In the genomic region with DNA sequence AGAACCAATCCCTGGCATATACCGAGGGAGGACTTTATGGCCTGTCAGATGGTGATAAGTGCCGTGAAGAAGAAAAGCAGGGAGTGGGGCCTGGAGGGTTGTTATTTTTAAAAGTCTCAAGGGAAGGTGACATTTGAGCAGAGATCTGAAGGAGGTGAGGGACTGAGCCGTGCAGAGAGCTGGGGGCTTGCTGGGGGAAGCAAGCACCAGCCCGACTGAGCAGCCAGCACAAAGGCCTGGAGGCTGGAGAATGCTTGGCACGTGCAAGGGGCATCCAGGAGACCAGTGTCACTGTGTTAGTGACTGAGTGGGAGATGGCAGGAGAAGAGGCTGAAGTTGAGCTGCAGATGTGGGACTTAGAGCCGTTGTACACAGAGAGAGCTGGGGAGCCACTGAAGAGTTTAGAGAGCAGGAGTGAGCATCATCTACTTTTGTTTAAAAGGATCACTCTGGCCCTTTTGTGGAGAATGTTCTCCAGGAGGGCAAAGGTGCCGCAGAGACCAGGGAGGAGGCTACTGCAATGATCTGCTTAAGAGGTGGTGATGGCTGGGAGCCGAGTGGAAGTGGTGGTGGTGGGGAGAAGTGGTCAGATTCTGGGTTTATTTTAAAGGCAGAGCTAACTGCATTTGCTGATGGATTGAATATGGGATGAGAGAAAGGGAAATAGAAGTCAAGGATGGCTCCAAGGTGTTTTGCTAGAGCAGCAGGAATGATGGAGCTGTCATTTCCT, we compare ENCODE assay signal across 20 cellular contexts. TPM values are rescaled to one million over a fixed set of nuclear protein-coding genes. Genes with fewer than 3 reads are reported as not detected.
DNase-seq lines count a peak whose midpoint lies in the region; ATAC-seq and TF ChIP-seq lines count a peak whose summit lies in the region.
"Had no signal": no experiment of that assay in that cellular context is flagged by ENCODE, and none has a peak within 500 bp of the region (broad histone marks: within the 10 kb centered on the region; RNA-seq: fewer than 3 reads in every experiment).

No MANE protein-coding gene starts in this region.

- H3K36me3 ChIP-seq in Panc1 (ENCODE audit: control insufficient read depth, insufficient read depth, low read length), result no peaks in the 10 kb centered on the region
- H3K36me3 ChIP-seq in lower lobe of right lung, result peaks cover 5% of the 10 kb centered on the region
- H3K36me3 ChIP-seq: BE2C had no signal

- no peak overlapping the region for H4K91ac ChIP-seq in H9 (ENCODE audit: insufficient read length, low read depth, low read length)

- no peak for TF ChIP-seq CTCF in H9 (conservative IDR thresholded peaks at IDR 0.05)
- no peak for TF ChIP-seq CTCF in Panc1 (IDR thresholded peaks at IDR 0.05)
- no peak for TF ChIP-seq CTCF in lower lobe of right lung (IDR thresholded peaks at IDR 0.05)

- H4K5ac ChIP-seq in H9 (ENCODE audit: insufficient read length, low read depth, low read length), result no peak overlapping the region

- no peak overlapping the region; a peak in 1 of 5 replicates for H3K4me3 Mint-ChIP-seq in H9

- no peak overlapping the region for H2BK5ac ChIP-seq in H9 (ENCODE audit: insufficient read length, low read length)

- H2BK20ac ChIP-seq in H9 (ENCODE audit: low read depth, low read length, poor library complexity, severe bottlenecking), result no peak overlapping the region

- H2BK15ac ChIP-seq in H9 (ENCODE audit: low read depth, low read length), result no peak overlapping the region

- H4K20me1 ChIP-seq in H9 (ENCODE audit: control insufficient read depth, insufficient read depth, insufficient read length), result no peaks in the 10 kb centered on the region

- no peaks in the 10 kb centered on the region for H3K9me3 ChIP-seq in H9 (ENCODE audit: control insufficient read depth, low read depth, low read length)
- no peaks in the 10 kb centered on the region for H3K9me3 ChIP-seq in Panc1 (ENCODE audit: control insufficient read depth, insufficient read depth, low read depth, low read length)
- H3K9me3 ChIP-seq in lower lobe of right lung, result no peaks in the 10 kb centered on the region
- H3K9me3 ChIP-seq: BE2C, HAP-1 had no signal

- H3K9ac ChIP-seq in H9 (ENCODE audit: extremely low read depth, insufficient read length, low read length), result no peak overlapping the region

- peak overlapping the region; percentile 6 to 33 (median 11); a peak in 3 of 7 replicates for H3K27ac Mint-ChIP-seq in H9

- intact Hi-C loops in Panc1 (cut with micrococcal nuclease; ENCODE audit: unreplicated experiment) (no loop called here), lower lobe of right lung (cut with DNase I) (no loop called here), posterior vena cava (cut with DNase I) (no loop called here)

- H3K79me2 ChIP-seq in H9 (ENCODE audit: insufficient read depth, low read length), result no peaks in the 10 kb centered on the region

- H2AK5ac ChIP-seq in H9 (ENCODE audit: insufficient read length, low read length), result no peak overlapping the region

- WGBS in H9 (ENCODE audit: extremely low coverage, insufficient read length, low lambda C conversion rate), result no CpG with 5 or more reads among the region's 8 CpGs

- in situ Hi-C loops in Panc1 (cut with HindIII; ENCODE audit: low pct_unique_long_range_greater_than_20kb, low sequenced_read_pairs), result no loop called here

- no peak overlapping the region for H2BK12ac ChIP-seq in H9 (ENCODE audit: insufficient read length, low read depth, low read length)

- H3K9me3 Mint-ChIP-seq in H9, result peaks cover 3% of the 10 kb centered on the region in 2 experiments; a peak in 3 of 5 replicates

- CTCF ChIA-PET in Panc1 (lab: Charles Lee), result no interaction called here

- peaks cover 21 to 25% of the 10 kb centered on the region in 2 experiments for H3K4me1 Mint-ChIP-seq in H9

- H4K8ac ChIP-seq in H9 (replicated peaks; ENCODE audit: insufficient read length, low read depth, low read length), result no peak overlapping the region

- no peak overlapping the region for H2BK120ac ChIP-seq in H9 (ENCODE audit: low read depth, low read length, poor library complexity, severe bottlenecking)

- H3K4ac ChIP-seq in H9 (ENCODE audit: low read depth, low read length), result no peak overlapping the region

- peaks cover 8 to 17% (median 14%) of the 10 kb centered on the region in 3 experiments for H3K36me3 Mint-ChIP-seq in H9 (ENCODE audit: insufficient read depth in 1 of 3, low read depth in 3 of 3)

- no peaks in the 10 kb centered on the region for H3K23me2 ChIP-seq in H9 (ENCODE audit: insufficient read length, low read depth, low read length, poor library complexity, severe bottlenecking)

- H2AFZ ChIP-seq in H9 (ENCODE audit: low read length), result no peak overlapping the region

- H3K4me3 ChIP-seq in Panc1 (ENCODE audit: low read depth in 2 of 2, low read length in 2 of 2) (no peak overlapping the region), lower lobe of right lung (no peak overlapping the region)
- H3K4me3 ChIP-seq: HAP-1, K562 had no signal

- ATAC-seq in Panc1 (peak; percentile 12; the same call in 1 of the 2 replicates), lower lobe of right lung (no peak), HG03442 (IDR thresholded peaks at IDR 0.05; ENCODE audit: unreplicated experiment) (no peak)
- ATAC-seq: HepG2, K562 had no signal

- DNase-seq in H9 (no peak), Panc1 (ENCODE audit: low read depth, low spot score) (no peak), lower lobe of right lung (peak; percentile 9), posterior vena cava (ENCODE audit: low spot score) (peak; percentile 41), NCI-H1436 (lab: John Stamatoyannopoulos, UW) (no peak), SKM-1 treated with dmso at 0.1 percent for 144 hours (lab: John Stamatoyannopoulos, UW; ENCODE audit: unreplicated experiment) (no peak)
- DNase-seq: BE2C; DMS79; MM.1S; NCI-H1048; NCI-H1417 treated with DMSO at 0.1 percent for 48 hours; NCI-H226; NCI-H510A treated with DMSO at 0.1 percent for 48 hours; NCI-H748 treated with DMSO at 0.1 percent for 48 hours; NK-92 treated with Interleukin-12 subunit alpha and Interleukin-12 subunit beta, amount 100 ng/mL, for 24 hours had no signal

- no peak overlapping the region for H3K18ac ChIP-seq in H9 (ENCODE audit: insufficient read length, low read depth, low read length)

- H3T11ph ChIP-seq in H9 (ENCODE audit: low read length), result no peak overlapping the region

- H3K27me3 Mint-ChIP-seq in H9 (ENCODE audit: low read depth), result no peaks in the 10 kb centered on the region

- no peaks in the 10 kb centered on the region for H3K79me1 ChIP-seq in H9 (ENCODE audit: insufficient read depth, low read depth, low read length, poor library complexity, severe bottlenecking)

- POLR2A ChIA-PET in Panc1 (lab: Charles Lee), result no interaction called here

- H3K4me1 ChIP-seq in H9 (ENCODE audit: insufficient read depth, low read length) (peaks cover 8% of the 10 kb centered on the region), Panc1 (ENCODE audit: control insufficient read depth, insufficient read depth, low read length) (peaks cover 5% of the 10 kb centered on the region; the same call in 1 of the 2 replicates), lower lobe of right lung (peaks cover 20% of the 10 kb centered on the region)
- H3K4me1 ChIP-seq: BE2C had no signal

- H3K27me3 ChIP-seq in H9 (ENCODE audit: insufficient read depth, low read length) (no peaks in the 10 kb centered on the region), Panc1 (ENCODE audit: control insufficient read depth, insufficient read depth, low read length) (no peaks in the 10 kb centered on the region), lower lobe of right lung (ENCODE audit: low read depth) (peaks cover 7% of the 10 kb centered on the region)
- H3K27me3 ChIP-seq: BE2C had no signal

- no TSS peak for BruUV-seq in Panc1 (replicated peaks; lab: Mats Ljungman, UMichigan)

- H3K14ac ChIP-seq in H9 (ENCODE audit: insufficient read depth, low read length), result no peak overlapping the region

- H3K56ac ChIP-seq in H9 (ENCODE audit: insufficient read length, low read depth, low read length), result no peak overlapping the region

- no peak overlapping the region for H3K27ac ChIP-seq in H9 (ENCODE audit: insufficient read length, low read depth, low read length)
- H3K27ac ChIP-seq in Panc1 (ENCODE audit: low read length), result no peak overlapping the region
- no peak overlapping the region for H3K27ac ChIP-seq in lower lobe of right lung
- H3K27ac ChIP-seq: HL-60 had no signal

- no peak overlapping the region for H3K23ac ChIP-seq in H9 (ENCODE audit: insufficient read length, low read depth, low read length)

- H3K4me2 ChIP-seq in H9 (ENCODE audit: insufficient read depth, insufficient read length, low read length), result no peak overlapping the region

RNA-seq across cellular contexts. Expression of a gene that starts 31.2 kb away (rescaled TPM):
- 45.0 and 45.5 TPM in 2 replicates for total RNA-seq in H9 (2021)
- total RNA-seq in Panc1 (2021; ENCODE audit: unreplicated experiment), result 0.72 TPM
- polyA plus RNA-seq in Panc1 (2012; ENCODE audit: insufficient read length), result 2.4 TPM
- total RNA-seq in lower lobe of right lung, result 35.1 TPM
- 10 to 100 TPM; 12.3 to 16.5 TPM for total RNA-seq in posterior vena cava

RNA-seq across cellular contexts. Expression of a gene that starts 36.8 kb away (rescaled TPM):
- total RNA-seq in H9 (2021), result 25.8 and 30.9 TPM in 2 replicates
- total RNA-seq in Panc1 (2021; ENCODE audit: unreplicated experiment), result 25.7 TPM
- polyA plus RNA-seq in Panc1 (2012; ENCODE audit: insufficient read length), result 31.2 TPM
- 16.9 TPM for total RNA-seq in lower lobe of right lung
- 10 to 100 TPM; 13.9 to 20.0 TPM for total RNA-seq in posterior vena cava

Comparison
In these comparisons a context has a peak if more than half of its experiments do, and no peak if none do; other contexts are left out.
1. DNase-seq: peak in lower lobe of right lung (single experiment) and posterior vena cava (single experiment); none in H9 (single experiment), Panc1 (single experiment), NCI-H1436 (single experiment) and SKM-1 treated with dmso at 0.1 percent for 144 hours (single experiment).